1 cellular context compared by ENCODE assay signal in genomic region chr16:57642368-57643135, GRCh38.
TF ChIP-seq lines count a peak whose summit lies in the region.

No MANE protein-coding gene starts in this region.

TF ChIP-seq in HCT116, 20 proteins besides CTCF, POLR2A, EP300 and RAD21 (continued from another document):
- TF ChIP-seq SP1 (IDR thresholded peaks at IDR 0.05; ENCODE audit: low read depth), result no peak
- TF ChIP-seq YY1 (IDR thresholded peaks at IDR 0.05; ENCODE audit: extremely low read depth, insufficient replicate concordance, low read depth, low read length), result no peak
- TF ChIP-seq POLR2AphosphoS5 (IDR thresholded peaks at IDR 0.05; ENCODE audit: low read depth, low read length), result no peak
- no peak for TF ChIP-seq EGR1 (IDR thresholded peaks at IDR 0.05; ENCODE audit: low read depth)
- TF ChIP-seq ZBTB33 (IDR thresholded peaks at IDR 0.05; ENCODE audit: extremely low read depth, insufficient replicate concordance, low read length), result no peak
- TF ChIP-seq SIN3A (IDR thresholded peaks at IDR 0.05; ENCODE audit: low read depth), result no peak
- no peak for TF ChIP-seq ELF1 (IDR thresholded peaks at IDR 0.05; ENCODE audit: borderline replicate concordance, low read depth)
TF ChIP-seq in HCT116: peak in this region for 0.
